ENCODE assay signal across 17 cellular contexts in genomic region chr5:136453986-136454758, GRCh38.
DNase-seq lines count a peak whose midpoint lies in the region; ATAC-seq, FAIRE-seq and TF ChIP-seq lines count a peak whose summit lies in the region.
"Had no signal": no experiment of that assay in that cellular context is flagged by ENCODE, and none has a peak within 500 bp of the region (broad histone marks: within the 10 kb centered on the region; RNA-seq: fewer than 3 reads in every experiment).

No MANE protein-coding gene starts in this region.

- H3K4me3 ChIP-seq in GM23338 (no peak overlapping the region), GM12878 (no peak overlapping the region), endodermal cell (ENCODE audit: low read length) (no peak overlapping the region), trophoblast cell (ENCODE audit: low read depth, low read length) (no peak overlapping the region)
- H3K4me3 ChIP-seq: HAP-1 had no signal

- H3K9me3 Mint-ChIP-seq in GM23338 = peaks cover 4% of the 10 kb centered on the region; the same call in 1 of the 3 replicates
- H3K9me3 Mint-ChIP-seq in endodermal cell = peaks cover 19% of the 10 kb centered on the region
- peaks cover 3% of the 10 kb centered on the region for H3K9me3 Mint-ChIP-seq in CD4-positive, alpha-beta T cell

- CTCF ChIA-PET in GM12878 (lab: Yijun Ruan, JAX) = no interaction called here
- CTCF ChIA-PET in CD4-positive, alpha-beta T cell (lab: Charles Lee) = no interaction called here

- SMC1A ChIA-PET in GM12878 (lab: Charles Lee; ENCODE audit: uncharacterized antibody, unreplicated experiment) = no interaction called here

- no peaks in the 10 kb centered on the region for H3F3A ChIP-seq in GM23338 (replicated peaks; ENCODE audit: low read depth)

- no peak overlapping the region for H2BK120ac ChIP-seq in trophoblast cell (ENCODE audit: insufficient read depth, low read length, poor library complexity)

- H3K23ac ChIP-seq in trophoblast cell (ENCODE audit: low read length) = no peak overlapping the region

- POLR2A ChIA-PET in GM12878 (lab: Charles Lee) = no interaction called here
- POLR2A ChIA-PET in CD4-positive, alpha-beta T cell (lab: Charles Lee) = no interaction called here

- H4K12ac ChIP-seq in trophoblast cell (ENCODE audit: low read depth, low read length) = no peak overlapping the region

- no peak for TF ChIP-seq RAD21 in GM12878 (IDR thresholded peaks at IDR 0.05; ENCODE audit: insufficient read depth, low read depth, low read length)

- DNase-seq in GM23338 (ENCODE audit: low spot score) = no peak
- no peak for DNase-seq in GM12878 (ENCODE audit: low read depth, low spot score)
- DNase-seq in endodermal cell = peak; percentile 64
- DNase-seq in trophoblast cell = no peak
- no peak for DNase-seq in RPMI8226
- no peak for DNase-seq in SIG-M5 treated with dmso at 0.1 percent for 504 hours (lab: John Stamatoyannopoulos, UW; ENCODE audit: unreplicated experiment)
- DNase-seq in CD4-positive, alpha-beta T cell = no peak
- DNase-seq: C1 segment of cervical spinal cord; Caco-2; CD8-positive, alpha-beta T cell; DMS153; DND-41; GDM1; HFFc6 had no signal

- H2AFZ ChIP-seq in GM23338 (peak overlapping the region; percentile 81; the same call in 1 of the 2 replicates), GM12878 (ENCODE audit: control insufficient read depth, low read depth, low read length) (no peak overlapping the region), trophoblast cell (ENCODE audit: insufficient read depth, low read length, poor library complexity) (no peak overlapping the region)

- H3K27me3 ChIP-seq in GM23338 (ENCODE audit: insufficient read depth) = no peaks in the 10 kb centered on the region
- no peaks in the 10 kb centered on the region for H3K27me3 ChIP-seq in GM12878 (replicated peaks in 1 of 2; ENCODE audit: control insufficient read depth in 2 of 2, insufficient read depth in 2 of 2, low read length in 1 of 2)
- H3K27me3 ChIP-seq in endodermal cell (ENCODE audit: control insufficient read depth, insufficient read depth, low read length, poor library complexity, severe bottlenecking) = no peaks in the 10 kb centered on the region
- no peaks in the 10 kb centered on the region for H3K27me3 ChIP-seq in trophoblast cell (ENCODE audit: insufficient read depth, low read length)
- no peaks in the 10 kb centered on the region for H3K27me3 ChIP-seq in CD4-positive, alpha-beta T cell (ENCODE audit: control insufficient read depth, insufficient read depth, low read length)

- no peak overlapping the region for H3K27ac ChIP-seq in GM23338 (ENCODE audit: low read depth)
- no peak overlapping the region for H3K27ac ChIP-seq in GM12878 (ENCODE audit: control insufficient read depth, insufficient read depth)
- no peak overlapping the region for H3K27ac ChIP-seq in endodermal cell (ENCODE audit: low read depth, low read length)
- H3K27ac ChIP-seq in trophoblast cell (ENCODE audit: low read depth, low read length) = no peak overlapping the region
- no peak overlapping the region for H3K27ac ChIP-seq in CD4-positive, alpha-beta T cell (ENCODE audit: low read depth, low read length)

- no peak for TF ChIP-seq EP300 in GM12878 (IDR thresholded peaks at IDR 0.05; ENCODE audit: borderline replicate concordance in 1 of 2, control insufficient read depth in 1 of 2, low read depth in 2 of 2, low read length in 2 of 2)

- H3K79me2 ChIP-seq in GM23338 (replicated peaks; ENCODE audit: insufficient read depth) = no peaks in the 10 kb centered on the region
- no peaks in the 10 kb centered on the region for H3K79me2 ChIP-seq in GM12878 (ENCODE audit: control insufficient read depth, insufficient read depth, low read length)
- H3K79me2 ChIP-seq in trophoblast cell (ENCODE audit: control insufficient read depth, insufficient read depth, low read length, poor library complexity) = no peaks in the 10 kb centered on the region

- no peak overlapping the region for H3K4me3 Mint-ChIP-seq in GM23338
- no peak overlapping the region for H3K4me3 Mint-ChIP-seq in endodermal cell
- H3K4me3 Mint-ChIP-seq in CD4-positive, alpha-beta T cell = no peak overlapping the region
- H3K4me3 Mint-ChIP-seq: CD8-positive, alpha-beta T cell; HFFc6 had no signal

- no peak overlapping the region for H2AK5ac ChIP-seq in trophoblast cell (ENCODE audit: low read length)

- intact Hi-C loops in GM12878 (cut with micrococcal nuclease; ENCODE audit: unreplicated experiment) = no loop called here
- intact Hi-C loops in CD4-positive, alpha-beta T cell (cut with DNase I, micrococcal nuclease) = no loop called here

- FAIRE-seq in GM12878 (lab: Jason Lieb, UNC) = no peak
- FAIRE-seq: GM12891, GM18507 had no signal

- H3K14ac ChIP-seq in trophoblast cell (ENCODE audit: low read length) = no peak overlapping the region

- no peak overlapping the region for H3K9ac ChIP-seq in GM12878 (ENCODE audit: control insufficient read depth, insufficient read depth, low read length)
- H3K9ac ChIP-seq in endodermal cell (ENCODE audit: extremely low read depth, low read length, poor library complexity, severe bottlenecking) = no peak overlapping the region
- no peak overlapping the region for H3K9ac ChIP-seq in trophoblast cell (ENCODE audit: low read length)

- H3K9me3 ChIP-seq in GM12878 (replicated peaks; ENCODE audit: control insufficient read depth, insufficient read depth, low read length) (no peaks in the 10 kb centered on the region), endodermal cell (ENCODE audit: control insufficient read depth, low read length) (peaks cover 7% of the 10 kb centered on the region), trophoblast cell (ENCODE audit: insufficient read depth, low read depth, low read length) (no peaks in the 10 kb centered on the region)
- no peaks in the 10 kb centered on the region for H3K9me3 ChIP-seq in CD4-positive, alpha-beta T cell (ENCODE audit: control insufficient read depth, low read length)
- H3K9me3 ChIP-seq: Caco-2, HAP-1 had no signal

- H3K27ac Mint-ChIP-seq in GM23338 = no peak overlapping the region
- H3K27ac Mint-ChIP-seq in endodermal cell = no peak overlapping the region
- H3K27ac Mint-ChIP-seq in CD4-positive, alpha-beta T cell = no peak overlapping the region
- H3K27ac Mint-ChIP-seq: CD8-positive, alpha-beta T cell; HFFc6 had no signal

- no peak overlapping the region for H2BK5ac ChIP-seq in trophoblast cell (ENCODE audit: low read depth, low read length, poor library complexity)

- peaks cover 4% of the 10 kb centered on the region; the same call in 1 of the 3 replicates for H3K36me3 Mint-ChIP-seq in GM23338 (ENCODE audit: low read depth)
- peaks cover 11% of the 10 kb centered on the region for H3K36me3 Mint-ChIP-seq in endodermal cell (ENCODE audit: low read depth)
- no peaks in the 10 kb centered on the region for H3K36me3 Mint-ChIP-seq in CD4-positive, alpha-beta T cell (ENCODE audit: low read depth)
- H3K36me3 Mint-ChIP-seq: CD8-positive, alpha-beta T cell had no signal

- ATAC-seq in GM23338 (no peak), GM12878 (no peak)
- ATAC-seq in CD4-positive, alpha-beta T cell (ENCODE audit: poor library complexity) = no peak
- ATAC-seq: CD8-positive, alpha-beta T cell had no signal

- no peak overlapping the region for H4K91ac ChIP-seq in trophoblast cell (ENCODE audit: low read depth, low read length)

- H3K79me1 ChIP-seq in trophoblast cell (ENCODE audit: low read length) = no peaks in the 10 kb centered on the region

- H3K4me1 Mint-ChIP-seq in GM23338 = peaks cover 3% of the 10 kb centered on the region; the same call in 1 of the 3 replicates
- peaks cover 16% of the 10 kb centered on the region for H3K4me1 Mint-ChIP-seq in endodermal cell
- no peaks in the 10 kb centered on the region for H3K4me1 Mint-ChIP-seq in CD4-positive, alpha-beta T cell (ENCODE audit: low read depth)

- H3K27me3 Mint-ChIP-seq in GM23338 (ENCODE audit: insufficient read depth, low read depth, poor library complexity) = peaks cover 2% of the 10 kb centered on the region
- no peaks in the 10 kb centered on the region for H3K27me3 Mint-ChIP-seq in endodermal cell (ENCODE audit: insufficient read depth)
- no peaks in the 10 kb centered on the region for H3K27me3 Mint-ChIP-seq in CD4-positive, alpha-beta T cell

- no peaks in the 10 kb centered on the region for H3K36me3 ChIP-seq in GM23338 (ENCODE audit: insufficient read depth)
- H3K36me3 ChIP-seq in GM12878 (ENCODE audit: control insufficient read depth in 2 of 2, insufficient read depth in 2 of 2, low read length in 1 of 2) = no peaks in the 10 kb centered on the region
- H3K36me3 ChIP-seq in endodermal cell (ENCODE audit: control insufficient read depth, insufficient read depth, low read length) = no peaks in the 10 kb centered on the region
- H3K36me3 ChIP-seq in trophoblast cell (ENCODE audit: control insufficient read depth in 1 of 2, insufficient read depth in 2 of 2, low read length in 2 of 2) = no peaks in the 10 kb centered on the region
- H3K36me3 ChIP-seq: HAP-1 had no signal

- in situ Hi-C loops in GM12878 (cut with MboI) = no loop called here

- no peak overlapping the region for H3K18ac ChIP-seq in trophoblast cell (ENCODE audit: low read length)

- no peak overlapping the region for H3K4me2 ChIP-seq in GM23338
- no peak overlapping the region for H3K4me2 ChIP-seq in GM12878 (ENCODE audit: control insufficient read depth, insufficient read depth)
- H3K4me2 ChIP-seq in trophoblast cell (ENCODE audit: low read length) = no peak overlapping the region

- H3K4ac ChIP-seq in trophoblast cell (ENCODE audit: low read depth, low read length) = no peak overlapping the region

- 24% methylated on average over 4 of the region's 4 CpGs for WGBS in GM12878 (ENCODE audit: insufficient coverage, insufficient replicate concordance, low lambda C conversion rate, missing lambda C conversion rate)
- WGBS in endodermal cell (ENCODE audit: insufficient coverage in 1 of 2, insufficient read length in 1 of 2), 2 experiments = 67 to 80% methylated on average over 1 to 4 of the region's 4 CpGs
- no CpG with 5 or more reads among the region's 4 CpGs for WGBS in trophoblast cell (ENCODE audit: extremely low coverage, insufficient coverage, insufficient read length)

- H4K20me1 ChIP-seq in GM23338 (replicated peaks; ENCODE audit: insufficient read depth) (no peaks in the 10 kb centered on the region), GM12878 (ENCODE audit: control insufficient read depth, insufficient read depth) (no peaks in the 10 kb centered on the region)

- no peaks in the 10 kb centered on the region; the same call in none of the 2 replicates for H3K9me2 ChIP-seq in GM23338 (ENCODE audit: insufficient read depth)

- TF ChIP-seq CTCF in GM23338 (conservative IDR thresholded peaks at IDR 0.05; ENCODE audit: low read depth in 2 of 2) = no peak
- TF ChIP-seq CTCF in GM12878 (IDR thresholded peaks at IDR 0.05 in 2 of 3, conservative IDR thresholded peaks at IDR 0.05 in 1 of 3; ENCODE audit: control insufficient read depth in 2 of 3, extremely low read depth in 1 of 3, insufficient read depth in 1 of 3, low read depth in 3 of 3, low read length in 3 of 3) = no peak
- TF ChIP-seq CTCF in endodermal cell (conservative IDR thresholded peaks at IDR 0.05) = no peak
- no peak for TF ChIP-seq CTCF in CD4-positive, alpha-beta T cell (IDR thresholded peaks at IDR 0.05)

- H3K4me1 ChIP-seq in GM23338 (ENCODE audit: insufficient read depth) (no peaks in the 10 kb centered on the region), GM12878 (ENCODE audit: control insufficient read depth, insufficient read depth, low read length) (no peaks in the 10 kb centered on the region), endodermal cell (ENCODE audit: control insufficient read depth, insufficient read depth, low read length) (no peaks in the 10 kb centered on the region), trophoblast cell (ENCODE audit: control insufficient read depth in 1 of 2, insufficient read depth in 2 of 2, low read length in 2 of 2) (no peaks in the 10 kb centered on the region)
- H3K4me1 ChIP-seq: Caco-2, HAP-1 had no signal

- no TSS peak for BruUV-seq in GM12878 (replicated peaks; lab: Mats Ljungman, UMichigan)

- H4K8ac ChIP-seq in trophoblast cell (ENCODE audit: low read depth, low read length) = peak overlapping the region; percentile 28

- no peak overlapping the region for H2BK12ac ChIP-seq in trophoblast cell (ENCODE audit: low read length)

- RAD21 ChIA-PET in GM12878 (lab: Charles Lee; ENCODE audit: unreplicated experiment) = no interaction called here

- TF ChIP-seq POLR2A in GM12878 (IDR thresholded peaks at IDR 0.05; ENCODE audit: low read depth, low read length) = no peak
